8 cellular contexts compared by ENCODE assay signal in genomic region chr22:42079319-42080251, GRCh38. TPM values are rescaled to one million over a fixed set of nuclear protein-coding genes. Genes with fewer than 3 reads are reported as not detected.
DNase-seq lines count a peak whose midpoint lies in the region; ATAC-seq, FAIRE-seq and TF ChIP-seq lines count a peak whose summit lies in the region.

Gene SMDT1 (plus strand): TSS chr22:42079700. CDS start chr22:42079769, 69 bp downstream.

- peaks cover 23% of the 10 kb centered on the region for H3K4me1 Mint-ChIP-seq in chondrocyte (ENCODE audit: low read depth)

- peak within 1 kb of the TSS; percentile 86 for H3K4me3 Mint-ChIP-seq in chondrocyte (ENCODE audit: unreplicated experiment)

- peak within 1 kb of the TSS; percentile 89 to 97 for H3K4me3 ChIP-seq in kidney (ENCODE audit: low read length in 2 of 2)

- no peaks in the 10 kb centered on the region for H3K9me3 ChIP-seq in kidney (ENCODE audit: control insufficient read depth in 1 of 2, low read length in 2 of 2)

- H3K36me3 Mint-ChIP-seq in chondrocyte (ENCODE audit: low read depth), result peaks cover 10% of the 10 kb centered on the region

- peak; percentile 93 to 94 for DNase-seq in AML-193 (lab: John Stamatoyannopoulos, UW)
- peak; percentile 88 for DNase-seq in NCI-H510A treated with DMSO at 0.1 percent for 48 hours (lab: John Stamatoyannopoulos, UW)
- DNase-seq in activated CD4-positive, alpha-beta T cell treated with anti-CD3 and anti-CD28 coated beads for 24 hours (ENCODE audit: low read depth in 2 of 2), result peak; percentile 96 to 97
- DNase-seq in chondrocyte (ENCODE audit: low spot score), result peak; percentile 100
- DNase-seq in kidney, result peak; percentile 100
- DNase-seq in stimulated activated CD4-positive, alpha-beta T cell treated with anti-CD3 and anti-CD28 coated beads, Interleukin-15, amount 100 ng/mL, for 24 hours, result peak; percentile 99

- H3K9ac ChIP-seq in kidney (ENCODE audit: low read length in 2 of 2), result peak within 1 kb of the TSS; percentile 96 to 97

- peaks cover 11 to 21% of the 10 kb centered on the region in 2 donors for H3K4me1 ChIP-seq in kidney (ENCODE audit: control insufficient read depth in 1 of 2, insufficient read depth in 1 of 2, low read depth in 1 of 2, low read length in 2 of 2)

- no peak for TF ChIP-seq CTCF in chondrocyte (IDR thresholded peaks at IDR 0.05)
- no peak for TF ChIP-seq CTCF in kidney (IDR thresholded peaks at IDR 0.05; ENCODE audit: borderline replicate concordance, extremely low read depth, insufficient read depth)

- H3K27ac Mint-ChIP-seq in chondrocyte (ENCODE audit: unreplicated experiment), result peak within 1 kb of the TSS; percentile 97

- H3K36me3 ChIP-seq in kidney (ENCODE audit: control insufficient read depth in 1 of 2, insufficient read depth in 2 of 2, low read length in 2 of 2), result peaks cover 11 to 24% of the 10 kb centered on the region in 2 donors

- H3K27ac ChIP-seq in kidney (ENCODE audit: low read depth in 2 of 2, low read length in 2 of 2), result peak within 1 kb of the TSS; percentile 94 to 99

- peak; percentile 97 for FAIRE-seq in kidney (lab: Jason Lieb, UNC)

- no peaks in the 10 kb centered on the region for H3K9me3 Mint-ChIP-seq in chondrocyte (ENCODE audit: low read depth)

- peak; percentile 78 for TF ChIP-seq POLR2A in GM19193 (IDR thresholded peaks at IDR 0.05; ENCODE audit: extremely low read depth, insufficient read depth, insufficient read length)

- intact Hi-C loops in kidney (cut with DNase I), result no loop called here

- peak; percentile 82 for ATAC-seq in HG03439 (IDR thresholded peaks at IDR 0.05; ENCODE audit: unreplicated experiment)

- H3K27me3 Mint-ChIP-seq in chondrocyte (ENCODE audit: low read depth), result no peaks in the 10 kb centered on the region

RNA-seq across cellular contexts. Expression of gene SMDT1, which starts in this region (rescaled TPM):
- total RNA-seq in chondrocyte (54.1 to 56.1 TPM (median 55.0 TPM) in 3 replicates), kidney (113 TPM)
- 264 TPM for polyA plus RNA-seq in kidney (ENCODE audit: insufficient read depth, low read depth, low replicate concordance)

Comparison
In these comparisons a context has a peak if more than half of its experiments do, and no peak if none do; other contexts are left out.
1. Peak in every context shown above with its lines: DNase-seq, ATAC-seq, H3K4me3 ChIP-seq and H3K27ac ChIP-seq.